In genomic region chr2:145905371-145905770, GRCh38 we compare ENCODE assay signal across 25 cellular contexts.
DNase-seq lines count a peak whose midpoint lies in the region; ATAC-seq, FAIRE-seq and TF ChIP-seq lines count a peak whose summit lies in the region.
"Had no signal": no experiment of that assay in that cellular context is flagged by ENCODE, and none has a peak within 500 bp of the region (broad histone marks: within the 10 kb centered on the region; RNA-seq: fewer than 3 reads in every experiment).

No MANE protein-coding gene starts in this region.

- TF ChIP-seq CTCF in HCT116 (IDR thresholded peaks at IDR 0.05 in 2 of 3, conservative IDR thresholded peaks at IDR 0.05 in 1 of 3; ENCODE audit: borderline replicate concordance in 1 of 3, insufficient read depth in 1 of 3, low read depth in 2 of 3, low read length in 2 of 3) = no peak
- TF ChIP-seq CTCF in PC-9 (conservative IDR thresholded peaks at IDR 0.05) = no peak
- no peak for TF ChIP-seq CTCF in bronchial epithelial cell (IDR thresholded peaks at IDR 0.05; ENCODE audit: insufficient read depth, low read length, severe bottlenecking)
- TF ChIP-seq CTCF in pancreas (IDR thresholded peaks at IDR 0.05) = no peak

- RAD21 ChIA-PET in HCT116 (lab: Charles Lee; ENCODE audit: low non-redundant PET in 1 of 2, low total read pairs in 2 of 2, uncharacterized antibody in 2 of 2, unreplicated experiment in 2 of 2) = no interaction called here

- DNase-seq in HCT116 (ENCODE audit: low read depth, low spot score) = no peak
- DNase-seq in PC-9 = no peak
- peak; percentile 19 for DNase-seq in bronchial epithelial cell (ENCODE audit: low read depth)
- no peak for DNase-seq in pancreas
- DNase-seq in NCI-H146 (lab: John Stamatoyannopoulos, UW) = no peak
- DNase-seq in cardiac septum (ENCODE audit: low spot score) = no peak
- DNase-seq in HTR-8/SVneo (ENCODE audit: insufficient read length, low spot score) = no peak
- DNase-seq: 8988T; ACHN; AML-193; BE2C; CD4-positive, alpha-beta T cell; CD8-positive, alpha-beta memory T cell; DMS53; DMS79 treated with DMSO at 0.1 percent for 48 hours; GF-D8; GM23248; H7; HCEC 1CT had no signal

- ATAC-seq in HCT116 (no peak), pancreas (peak in 2 of 4 donors; percentile 56 to 58), GM21786 (IDR thresholded peaks at IDR 0.05; ENCODE audit: unreplicated experiment) (no peak)
- ATAC-seq: A549 had no signal

- FAIRE-seq in bronchial epithelial cell (lab: Jason Lieb, UNC) (no peak), pancreas (lab: Jason Lieb, UNC) (peak; percentile 43), HTR-8/SVneo (lab: Jason Lieb, UNC) (no peak)
- FAIRE-seq: A549, GM12891, GM18507, H1 had no signal

- H3K9me2 ChIP-seq in HCT116 (ENCODE audit: insufficient read depth) = no peaks in the 10 kb centered on the region
- H3K9me2 ChIP-seq in PC-9 (ENCODE audit: insufficient read depth) = no peaks in the 10 kb centered on the region

- BruUV-seq in HCT116 (replicated peaks; lab: Mats Ljungman, UMichigan) = no TSS peak
- no TSS peak for BruUV-seq in PC-9 (replicated peaks; lab: Mats Ljungman, UMichigan)

- H3K27ac ChIP-seq in HCT116 (ENCODE audit: low read depth, low read length) (no peak overlapping the region), PC-9 (peak overlapping the region; percentile 67), pancreas (no peak overlapping the region)
- H3K27ac ChIP-seq: A549, GM23248 had no signal

- H2AFZ ChIP-seq in HCT116 (ENCODE audit: low read depth, low read length, poor library complexity, severe bottlenecking) = peak overlapping the region; percentile 91
- H2AFZ ChIP-seq in PC-9 = no peak overlapping the region
- H2AFZ ChIP-seq: GM23248 had no signal

- H3K4me2 ChIP-seq in HCT116 (ENCODE audit: low read length) (peak overlapping the region; percentile 52; the same call in 1 of the 2 replicates), PC-9 (peak overlapping the region; percentile 42; the same call in 1 of the 2 replicates)
- H3K4me2 ChIP-seq: A549 had no signal

- intact Hi-C loops in HCT116 (cut with micrococcal nuclease) = no loop called here
- intact Hi-C loops in PC-9 (cut with micrococcal nuclease; ENCODE audit: unreplicated experiment) = loop anchor here (5.0 kb wide), 1 partner anchor 143 kb away; no protein-coding TSS in a partner anchor
- intact Hi-C loops in pancreas (cut with DNase I) = no loop called here
- intact Hi-C loops in cardiac septum (cut with DNase I) = no loop called here

- H3K9ac ChIP-seq in HCT116 (ENCODE audit: low read length) = no peak overlapping the region
- H3K9ac ChIP-seq: BLaER1 treated with 17β-estradiol and CSF1 and Interleukin-3, amounts not matched to agents 10 nM and 100 nM; GM23248 had no signal

- H3K4me1 ChIP-seq in HCT116 (ENCODE audit: control insufficient read depth in 1 of 2, insufficient read depth in 2 of 2, low read length in 2 of 2) = peaks cover 14 to 19% of the 10 kb centered on the region in 2 experiments
- peaks cover 42% of the 10 kb centered on the region for H3K4me1 ChIP-seq in PC-9 (replicated peaks; ENCODE audit: insufficient read depth)
- H3K4me1 ChIP-seq in pancreas = no peaks in the 10 kb centered on the region
- H3K4me1 ChIP-seq: BE2C had no signal

- no peak for TF ChIP-seq RAD21 in HCT116 (IDR thresholded peaks at IDR 0.05; ENCODE audit: low read depth)

- no peaks in the 10 kb centered on the region for H3K27me3 ChIP-seq in HCT116 (ENCODE audit: insufficient read depth, low read length)
- no peaks in the 10 kb centered on the region for H3K27me3 ChIP-seq in PC-9 (ENCODE audit: insufficient read depth, low read depth)
- no peaks in the 10 kb centered on the region for H3K27me3 ChIP-seq in bronchial epithelial cell (ENCODE audit: control insufficient read depth, insufficient read depth, low read length)
- H3K27me3 ChIP-seq in pancreas = no peaks in the 10 kb centered on the region
- H3K27me3 ChIP-seq: BE2C; BLaER1 treated with 17β-estradiol and CSF1 and Interleukin-3, amounts not matched to agents 10 nM and 100 nM had no signal

- CTCF ChIA-PET in HCT116 (lab: Charles Lee) = no interaction called here
- CTCF ChIA-PET in PC-9 (lab: Charles Lee) = no interaction called here

- H3K4me3 ChIP-seq in HCT116 (replicated peaks in 1 of 2; ENCODE audit: low read depth in 1 of 2, low read length in 2 of 2) (no peak overlapping the region), PC-9 (0 out of 2 replicates have a peak overlapping the region, but pooled peaks have one; percentile 22), bronchial epithelial cell (ENCODE audit: low read depth, low read length) (no peak overlapping the region), pancreas (no peak overlapping the region)
- H3K4me3 ChIP-seq: A549; BLaER1 treated with 17β-estradiol and CSF1 and Interleukin-3, amounts not matched to agents 10 nM and 100 nM; GM23248 had no signal

- WGBS in pancreas, 2 donors = 81 to 87% methylated on average over 1 of the region's 1 CpG

- H3K79me2 ChIP-seq in HCT116 (ENCODE audit: insufficient read depth, low read length) (no peaks in the 10 kb centered on the region), PC-9 (ENCODE audit: low read depth) (no peaks in the 10 kb centered on the region)

- H3F3A ChIP-seq in PC-9 (ENCODE audit: insufficient read depth, low read depth) = peaks cover 13% of the 10 kb centered on the region; the same call in 1 of the 2 replicates

- H4K20me1 ChIP-seq in HCT116 (ENCODE audit: insufficient read depth) (no peaks in the 10 kb centered on the region), PC-9 (ENCODE audit: insufficient read depth) (no peaks in the 10 kb centered on the region)
- H4K20me1 ChIP-seq: BLaER1 treated with 17β-estradiol and CSF1 and Interleukin-3, amounts not matched to agents 10 nM and 100 nM had no signal

- H3K9me3 ChIP-seq in HCT116 (ENCODE audit: control insufficient read depth in 1 of 2, insufficient read depth in 1 of 2, low read depth in 1 of 2, low read length in 2 of 2) = no peaks in the 10 kb centered on the region
- H3K9me3 ChIP-seq in PC-9 (ENCODE audit: insufficient read depth, low read depth) = peaks cover 3% of the 10 kb centered on the region
- H3K9me3 ChIP-seq in pancreas = no peaks in the 10 kb centered on the region
- H3K9me3 ChIP-seq: BE2C had no signal

- no peaks in the 10 kb centered on the region for H3K36me3 ChIP-seq in HCT116 (ENCODE audit: control insufficient read depth in 1 of 2, insufficient read depth in 2 of 2, low read length in 2 of 2)
- peaks cover 5% of the 10 kb centered on the region; the same call in 1 of the 2 replicates for H3K36me3 ChIP-seq in PC-9 (ENCODE audit: low read depth)
- no peaks in the 10 kb centered on the region for H3K36me3 ChIP-seq in bronchial epithelial cell (ENCODE audit: control insufficient read depth, insufficient read depth, low read length)
- no peaks in the 10 kb centered on the region for H3K36me3 ChIP-seq in pancreas
- H3K36me3 ChIP-seq: BE2C; BLaER1 treated with 17β-estradiol and CSF1 and Interleukin-3, amounts not matched to agents 10 nM and 100 nM had no signal

- no peak for TF ChIP-seq POLR2A in HCT116 (IDR thresholded peaks at IDR 0.05; ENCODE audit: borderline replicate concordance, extremely low read depth, insufficient read depth, insufficient read length)

- POLR2A ChIA-PET in HCT116 (lab: Charles Lee) = no interaction called here
- POLR2A ChIA-PET in PC-9 (lab: Charles Lee; ENCODE audit: unreplicated experiment) = no interaction called here

TF ChIP-seq in HCT116, 20 proteins besides CTCF, POLR2A, EP300 and RAD21:
- TF ChIP-seq JUND (IDR thresholded peaks at IDR 0.05) (no peak), ZFX (IDR thresholded peaks at IDR 0.05) (no peak), SIN3A (IDR thresholded peaks at IDR 0.05; ENCODE audit: low read depth) (no peak)
